In genomic region chr19:13834308-13834790, GRCh38 we compare ENCODE assay signal across 9 cellular contexts. TPM values are rescaled to one million over a fixed set of nuclear protein-coding genes. Genes with fewer than 3 reads are reported as not detected.
DNase-seq lines count a peak whose midpoint lies in the region; ATAC-seq and TF ChIP-seq lines count a peak whose summit lies in the region.
"Had no signal": no experiment of that assay in that cellular context is flagged by ENCODE, and none has a peak within 500 bp of the region (broad histone marks: within the 10 kb centered on the region; RNA-seq: fewer than 3 reads in every experiment).

No MANE protein-coding gene starts in this region.

- CTCF ChIA-PET in CD4-positive, alpha-beta T cell (lab: Charles Lee), result interaction anchor here (0.9 to 4.6 kb wide), 4 partner anchors 10 to 47 kb away, joined by 3 to 44 read pairs (median 4); no protein-coding TSS in a partner anchor
- CTCF ChIA-PET in OCI-LY7 (lab: Charles Lee; ENCODE audit: unreplicated experiment), result no interaction called here

- H3K4me2 ChIP-seq in OCI-LY7 (ENCODE audit: low read length), result peak overlapping the region; percentile 91

- no peaks in the 10 kb centered on the region for H3K27me3 ChIP-seq in CD4-positive, alpha-beta T cell (ENCODE audit: control insufficient read depth, insufficient read depth, low read length)

- no TSS peak for BruUV-seq in OCI-LY7 (replicated peaks; lab: Mats Ljungman, UMichigan)

- H4K20me1 ChIP-seq in OCI-LY7 (ENCODE audit: insufficient read depth, low read length), result no peaks in the 10 kb centered on the region

- peaks cover 46% of the 10 kb centered on the region for H3K4me1 Mint-ChIP-seq in CD4-positive, alpha-beta T cell (ENCODE audit: low read depth)
- peaks cover 56% of the 10 kb centered on the region for H3K4me1 Mint-ChIP-seq in chondrocyte (ENCODE audit: low read depth)
- peaks cover 50 to 61% of the 10 kb centered on the region in 2 donors for H3K4me1 Mint-ChIP-seq in natural killer cell

- peak overlapping the region; percentile 89 for H3K4me3 Mint-ChIP-seq in CD4-positive, alpha-beta T cell
- peak overlapping the region; percentile 53 for H3K4me3 Mint-ChIP-seq in chondrocyte (ENCODE audit: unreplicated experiment)
- H3K4me3 Mint-ChIP-seq in natural killer cell, result peak overlapping the region; percentile 92

- no peaks in the 10 kb centered on the region for H3K9me3 Mint-ChIP-seq in CD4-positive, alpha-beta T cell
- no peaks in the 10 kb centered on the region for H3K9me3 Mint-ChIP-seq in chondrocyte (ENCODE audit: low read depth)
- no peaks in the 10 kb centered on the region for H3K9me3 Mint-ChIP-seq in natural killer cell

- ATAC-seq in CD4-positive, alpha-beta T cell (ENCODE audit: poor library complexity), result no peak
- ATAC-seq in natural killer cell (no peak), GM21737 (IDR thresholded peaks at IDR 0.05; ENCODE audit: unreplicated experiment) (no peak), GM21367 (IDR thresholded peaks at IDR 0.05; ENCODE audit: unreplicated experiment) (no peak)

- intact Hi-C loops in CD4-positive, alpha-beta T cell (cut with DNase I, micrococcal nuclease), result no loop called here
- intact Hi-C loops in OCI-LY7 (cut with micrococcal nuclease; ENCODE audit: unreplicated experiment), result loop anchor here (10.0 kb wide), 2 partner anchors 50 to 670 kb away; no protein-coding TSS in a partner anchor
- intact Hi-C loops in natural killer cell (cut with micrococcal nuclease), result no loop called here

- no peak for TF ChIP-seq CTCF in CD4-positive, alpha-beta T cell (IDR thresholded peaks at IDR 0.05)
- TF ChIP-seq CTCF in OCI-LY7 (conservative IDR thresholded peaks at IDR 0.05; ENCODE audit: low read length) (no peak), chondrocyte (IDR thresholded peaks at IDR 0.05) (no peak), natural killer cell (IDR thresholded peaks at IDR 0.05) (no peak)

- H3K9me3 ChIP-seq in CD4-positive, alpha-beta T cell (ENCODE audit: control insufficient read depth, low read length), result no peaks in the 10 kb centered on the region
- H3K9me3 ChIP-seq in OCI-LY7 (ENCODE audit: low read length), result no peaks in the 10 kb centered on the region

- H3K27ac Mint-ChIP-seq in CD4-positive, alpha-beta T cell, result peak overlapping the region; percentile 99
- H3K27ac Mint-ChIP-seq in chondrocyte (ENCODE audit: unreplicated experiment) (peak overlapping the region; percentile 94), natural killer cell (peak overlapping the region; percentile 99 to 100)

- no peaks in the 10 kb centered on the region for H3K79me2 ChIP-seq in OCI-LY7 (ENCODE audit: insufficient read depth, low read depth, low read length)

- H3K27ac ChIP-seq in CD4-positive, alpha-beta T cell (ENCODE audit: low read depth, low read length), result peak overlapping the region; percentile 62
- peak overlapping the region; percentile 19 for H3K27ac ChIP-seq in OCI-LY7 (ENCODE audit: low read depth, low read length, poor library complexity, severe bottlenecking)

- H3K27me3 Mint-ChIP-seq in CD4-positive, alpha-beta T cell, result no peaks in the 10 kb centered on the region
- H3K27me3 Mint-ChIP-seq in chondrocyte (ENCODE audit: low read depth) (no peaks in the 10 kb centered on the region), natural killer cell (ENCODE audit: low read depth in 2 of 2) (no peaks in the 10 kb centered on the region)

- no peaks in the 10 kb centered on the region for H3K9me2 ChIP-seq in OCI-LY7 (ENCODE audit: insufficient read depth, low read length)

- peak overlapping the region; percentile 69 for H3K4me3 ChIP-seq in OCI-LY7 (ENCODE audit: low read depth, low read length, poor library complexity, severe bottlenecking)

- H3K36me3 Mint-ChIP-seq in CD4-positive, alpha-beta T cell (ENCODE audit: low read depth), result peaks cover 23% of the 10 kb centered on the region
- H3K36me3 Mint-ChIP-seq in chondrocyte (ENCODE audit: low read depth) (peaks cover 22% of the 10 kb centered on the region), natural killer cell (no peaks in the 10 kb centered on the region)

- H3K36me3 ChIP-seq in OCI-LY7 (ENCODE audit: insufficient read depth, low read length), result no peaks in the 10 kb centered on the region

- DNase-seq in CD4-positive, alpha-beta T cell, result peak in 2 of 10 experiments; percentile 19 to 47
- DNase-seq in OCI-LY7 (ENCODE audit: low spot score) (no peak), chondrocyte (ENCODE audit: low spot score) (no peak), natural killer cell (peak; percentile 35), UCSD-AML1 (lab: John Stamatoyannopoulos, UW; ENCODE audit: unreplicated experiment) (no peak), HuH-7 (ENCODE audit: low spot score) (no peak)

- H3K4me1 ChIP-seq in OCI-LY7 (ENCODE audit: insufficient read depth, low read length, poor library complexity, severe bottlenecking), result peaks cover 51% of the 10 kb centered on the region

- POLR2A ChIA-PET in CD4-positive, alpha-beta T cell (lab: Charles Lee), result interaction anchor here (1.0 to 3.1 kb wide), 3 partner anchors 12 to 46 kb away, joined by 3 to 38 read pairs (median 5); no protein-coding TSS in a partner anchor
- POLR2A ChIA-PET in OCI-LY7 (lab: Charles Lee), result no interaction called here

- H2AFZ ChIP-seq in OCI-LY7 (ENCODE audit: low read length), result peak overlapping the region; percentile 95; the same call in 1 of the 2 replicates

RNA-seq across cellular contexts. Expression of gene ZSWIM4, which starts 39.1 kb away (rescaled TPM):
- total RNA-seq in CD4-positive, alpha-beta T cell, result 1 to 10 TPM; 3.5 to 3.8 TPM
- total RNA-seq in OCI-LY7 (2014; rRNA removed; shearing (Covaris generic)), result 3.7 and 5.0 TPM in 2 replicates
- total RNA-seq in OCI-LY7 (2022), result 10.8 and 13.4 TPM in 2 replicates
- 6.8 to 10.6 TPM (median 9.5 TPM) in 3 replicates for total RNA-seq in chondrocyte
- total RNA-seq in natural killer cell, result 1 to 10 TPM; 5.8 to 5.9 (median 5.9) TPM

RNA-seq across cellular contexts. Expression of gene NANOS3, which starts 42.6 kb away (rescaled TPM):
- under 1 TPM in 1 of 2 experiments, not detected in 1; 0.87 TPM for total RNA-seq in CD4-positive, alpha-beta T cell
- not detected in 2 replicates for total RNA-seq in OCI-LY7 (2014; rRNA removed; shearing (Covaris generic))
- total RNA-seq in OCI-LY7 (2022) (not detected in 2 replicates), chondrocyte (4.4 to 6.7 TPM (median 4.7 TPM) in 3 replicates), natural killer cell (1 to 10 TPM; 2.6 to 6.3 (median 3.0) TPM)
- total RNA-seq: subcutaneous adipose tissue had no signal
